Comparison of ENCODE assay signal across 23 cellular contexts in genomic region chr10:28982950-28983349, GRCh38.
DNase-seq lines count a peak whose midpoint lies in the region; ATAC-seq, FAIRE-seq and TF ChIP-seq lines count a peak whose summit lies in the region.
"Had no signal": no experiment of that assay in that cellular context is flagged by ENCODE, and none has a peak within 500 bp of the region (broad histone marks: within the 10 kb centered on the region; RNA-seq: fewer than 3 reads in every experiment).

No MANE protein-coding gene starts in this region.

- POLR2A ChIA-PET in A549 (lab: Yijun Ruan, JAX) (no interaction called here), IMR-90 (lab: Charles Lee; ENCODE audit: unreplicated experiment) (no interaction called here)

- H3K4me3 ChIP-seq in A549 (no peak overlapping the region), IMR-90 (ENCODE audit: insufficient read depth, low read depth, low read length) (no peak overlapping the region), trophoblast cell (ENCODE audit: low read depth, low read length) (no peak overlapping the region)
- H3K4me3 ChIP-seq: BLaER1 treated with 17β-estradiol and CSF1 and Interleukin-3, amounts not matched to agents 10 nM and 100 nM had no signal

- no peak overlapping the region for H2BK12ac ChIP-seq in trophoblast cell (ENCODE audit: low read length)

- TF ChIP-seq CTCF in A549 (IDR thresholded peaks at IDR 0.05), result no peak
- TF ChIP-seq CTCF in IMR-90 (conservative IDR thresholded peaks at IDR 0.05; ENCODE audit: low read depth, low read length), result no peak

- H3K4ac ChIP-seq in IMR-90 (ENCODE audit: low read depth, low read length) (no peak overlapping the region), trophoblast cell (ENCODE audit: low read depth, low read length) (no peak overlapping the region)

- peaks cover 8% of the 10 kb centered on the region for H3K9me1 ChIP-seq in IMR-90 (ENCODE audit: insufficient read depth, low read length)

- ATAC-seq in A549 (no peak), IMR-90 (ENCODE audit: low read depth) (no peak), left lobe of liver (peak; percentile 61), HG02885 (IDR thresholded peaks at IDR 0.05; ENCODE audit: poor library complexity, unreplicated experiment) (no peak), T-helper 17 cell (no peak)
- no peak for ATAC-seq in activated naive CD8-positive, alpha-beta T cell treated with anti-CD3 and anti-CD28 coated beads, Interleukin-2, amount 50 U/mL, for 24 hours
- ATAC-seq: CD8-positive, alpha-beta T cell had no signal

- H3K9me3 ChIP-seq in A549 (no peaks in the 10 kb centered on the region), IMR-90 (ENCODE audit: control insufficient read depth, insufficient read depth, low read length) (no peaks in the 10 kb centered on the region), trophoblast cell (ENCODE audit: insufficient read depth, low read depth, low read length) (no peaks in the 10 kb centered on the region), T-helper 17 cell (ENCODE audit: control insufficient read depth, low read length, poor library complexity, severe bottlenecking) (no peaks in the 10 kb centered on the region)
- H3K9me3 ChIP-seq: BLaER1 treated with 17β-estradiol and CSF1 and Interleukin-3, amounts not matched to agents 10 nM and 100 nM; Caco-2 had no signal

- no peaks in the 10 kb centered on the region for H4K20me1 ChIP-seq in IMR-90 (ENCODE audit: insufficient read depth, low read length)
- H4K20me1 ChIP-seq: BLaER1 treated with 17β-estradiol and CSF1 and Interleukin-3, amounts not matched to agents 10 nM and 100 nM had no signal

- H2BK15ac ChIP-seq in IMR-90 (ENCODE audit: low read depth, low read length), result no peak overlapping the region

- intact Hi-C loops in IMR-90 (cut with micrococcal nuclease), result no loop called here

- no peak for FAIRE-seq in A549 (lab: Jason Lieb, UNC)
- FAIRE-seq: A204.1, D721Med, G401.6, GM12891, GM19239 had no signal

- H3K23ac ChIP-seq in IMR-90 (ENCODE audit: low read depth, low read length) (no peak overlapping the region), trophoblast cell (ENCODE audit: low read length) (no peak overlapping the region)

- no peak overlapping the region for H2AK9ac ChIP-seq in IMR-90 (replicated peaks; ENCODE audit: low read depth, low read length, poor library complexity)

- H3K27me3 Mint-ChIP-seq in T-helper 17 cell, result peaks cover 17% of the 10 kb centered on the region
- H3K27me3 Mint-ChIP-seq in activated naive CD8-positive, alpha-beta T cell treated with anti-CD3 and anti-CD28 coated beads, Interleukin-2, amount 50 U/mL, for 24 hours, result peaks cover 5% of the 10 kb centered on the region
- H3K27me3 Mint-ChIP-seq: B cell had no signal

- no peak overlapping the region for H3K14ac ChIP-seq in IMR-90 (replicated peaks; ENCODE audit: low read depth, low read length)
- H3K14ac ChIP-seq in trophoblast cell (ENCODE audit: low read length), result no peak overlapping the region

- DNase-seq in A549 (ENCODE audit: low read depth in 1 of 2, low spot score in 1 of 2) (no peak), IMR-90 (no peak), left lobe of liver (ENCODE audit: low spot score) (no peak), trophoblast cell (no peak), T-helper 17 cell (no peak)
- no peak for DNase-seq in activated naive CD8-positive, alpha-beta T cell treated with anti-CD3 and anti-CD28 coated beads, Interleukin-2, amount 50 U/mL, for 24 hours
- DNase-seq: 8988T; AML-193; Caco-2; Calu3; CD4-positive, alpha-beta T cell; CD8-positive, alpha-beta T cell; DMS79 treated with DMSO at 0.1 percent for 48 hours; GF-D8 had no signal

- H3K27ac Mint-ChIP-seq in T-helper 17 cell, result no peak overlapping the region
- H3K27ac Mint-ChIP-seq in activated naive CD8-positive, alpha-beta T cell treated with anti-CD3 and anti-CD28 coated beads, Interleukin-2, amount 50 U/mL, for 24 hours, result no peak overlapping the region
- H3K27ac Mint-ChIP-seq: B cell; CD4-positive, alpha-beta T cell; CD8-positive, alpha-beta T cell had no signal

- no peak overlapping the region for H3K4me3 Mint-ChIP-seq in T-helper 17 cell
- H3K4me3 Mint-ChIP-seq in activated naive CD8-positive, alpha-beta T cell treated with anti-CD3 and anti-CD28 coated beads, Interleukin-2, amount 50 U/mL, for 24 hours, result no peak overlapping the region
- H3K4me3 Mint-ChIP-seq: B cell; CD4-positive, alpha-beta T cell; CD8-positive, alpha-beta T cell had no signal

- H2AK5ac ChIP-seq in IMR-90 (ENCODE audit: low read depth, low read length) (0 out of 2 replicates have a peak overlapping the region, but pooled peaks have one; percentile 24), trophoblast cell (ENCODE audit: low read length) (no peak overlapping the region)

- no peaks in the 10 kb centered on the region for H3K36me3 Mint-ChIP-seq in T-helper 17 cell (ENCODE audit: low read depth)
- no peaks in the 10 kb centered on the region for H3K36me3 Mint-ChIP-seq in activated naive CD8-positive, alpha-beta T cell treated with anti-CD3 and anti-CD28 coated beads, Interleukin-2, amount 50 U/mL, for 24 hours (ENCODE audit: low read depth)
- H3K36me3 Mint-ChIP-seq: CD8-positive, alpha-beta T cell had no signal

- H3K4me1 ChIP-seq in A549 (peaks cover 24% of the 10 kb centered on the region), IMR-90 (ENCODE audit: control insufficient read depth, insufficient read depth, low read length) (peaks cover 4% of the 10 kb centered on the region), trophoblast cell (ENCODE audit: control insufficient read depth in 1 of 2, insufficient read depth in 2 of 2, low read length in 2 of 2) (peaks cover 3 to 10% of the 10 kb centered on the region in 2 experiments)

- H2BK20ac ChIP-seq in IMR-90 (ENCODE audit: low read depth, low read length), result no peak overlapping the region

- H4K91ac ChIP-seq in IMR-90 (ENCODE audit: insufficient read depth, low read depth, low read length) (no peak overlapping the region), trophoblast cell (ENCODE audit: low read depth, low read length) (no peak overlapping the region)

- no peak for TF ChIP-seq RAD21 in A549 (conservative IDR thresholded peaks at IDR 0.05 in 1 of 2, IDR thresholded peaks at IDR 0.05 in 1 of 2)
- no peak for TF ChIP-seq RAD21 in IMR-90 (IDR thresholded peaks at IDR 0.05; ENCODE audit: low read length)

- H3K36me3 ChIP-seq in IMR-90 (ENCODE audit: control insufficient read depth, insufficient read depth, low read length), result no peaks in the 10 kb centered on the region
- H3K36me3 ChIP-seq in trophoblast cell (ENCODE audit: control insufficient read depth in 1 of 2, insufficient read depth in 2 of 2, low read length in 2 of 2), result no peaks in the 10 kb centered on the region
- H3K36me3 ChIP-seq: BLaER1 treated with 17β-estradiol and CSF1 and Interleukin-3, amounts not matched to agents 10 nM and 100 nM had no signal

- no peaks in the 10 kb centered on the region for H3K79me1 ChIP-seq in IMR-90 (ENCODE audit: low read depth in 1 of 2, low read length in 2 of 2)
- peaks cover 5% of the 10 kb centered on the region for H3K79me1 ChIP-seq in trophoblast cell (ENCODE audit: low read length)

- no peaks in the 10 kb centered on the region for H3K79me2 ChIP-seq in trophoblast cell (ENCODE audit: control insufficient read depth, insufficient read depth, low read length, poor library complexity)

- dilution Hi-C loops in IMR-90 (cut with HindIII; ENCODE audit: low sequenced_read_pairs, unreplicated experiment), result no loop called here

- H2BK120ac ChIP-seq in IMR-90 (ENCODE audit: low read depth, low read length) (no peak overlapping the region), trophoblast cell (ENCODE audit: insufficient read depth, low read length, poor library complexity) (no peak overlapping the region)

- TF ChIP-seq EP300 in A549 (IDR thresholded peaks at IDR 0.05), result no peak

- peaks cover 2% of the 10 kb centered on the region for H3K4me1 Mint-ChIP-seq in T-helper 17 cell
- no peaks in the 10 kb centered on the region for H3K4me1 Mint-ChIP-seq in activated naive CD8-positive, alpha-beta T cell treated with anti-CD3 and anti-CD28 coated beads, Interleukin-2, amount 50 U/mL, for 24 hours
- H3K4me1 Mint-ChIP-seq: B cell had no signal

- WGBS in A549 (ENCODE audit: missing lambda C conversion rate), result 89% methylated on average over 7 of the region's 7 CpGs
- WGBS in IMR-90 (ENCODE audit: extremely low coverage in 2 of 2, insufficient read length in 1 of 2), 2 experiments, result no CpG with 5 or more reads among the region's 7 CpGs
- no CpG with 5 or more reads among the region's 7 CpGs for WGBS in trophoblast cell (ENCODE audit: extremely low coverage, insufficient coverage, insufficient read length)

- no peak overlapping the region for H3K56ac ChIP-seq in IMR-90 (ENCODE audit: extremely low read depth, insufficient read depth, low read length)

- H3K27me3 ChIP-seq in IMR-90 (ENCODE audit: control insufficient read depth, insufficient read depth, low read length) (no peaks in the 10 kb centered on the region; the same call in 1 of the 2 replicates), trophoblast cell (ENCODE audit: insufficient read depth, low read length) (no peaks in the 10 kb centered on the region)
- H3K27me3 ChIP-seq: BLaER1 treated with 17β-estradiol and CSF1 and Interleukin-3, amounts not matched to agents 10 nM and 100 nM had no signal

- BruUV-seq in IMR-90 (replicated peaks; lab: Mats Ljungman, UMichigan), result no TSS peak

- H3K9ac ChIP-seq in IMR-90 (ENCODE audit: low read depth, low read length) (no peak overlapping the region), trophoblast cell (ENCODE audit: low read length) (no peak overlapping the region)
- H3K9ac ChIP-seq: BLaER1 treated with 17β-estradiol and CSF1 and Interleukin-3, amounts not matched to agents 10 nM and 100 nM had no signal

- no peak overlapping the region for H2BK5ac ChIP-seq in IMR-90 (ENCODE audit: low read depth, low read length, poor library complexity, severe bottlenecking)
- H2BK5ac ChIP-seq in trophoblast cell (ENCODE audit: low read depth, low read length, poor library complexity), result no peak overlapping the region

- H3K27ac ChIP-seq in A549 (peak overlapping the region; percentile 8 to 73; a peak in 3 of 6 replicates), IMR-90 (ENCODE audit: insufficient read depth, low read length) (no peak overlapping the region), trophoblast cell (ENCODE audit: low read depth, low read length) (no peak overlapping the region)
- H3K27ac ChIP-seq: C4-2B had no signal

- H3K18ac ChIP-seq in IMR-90 (ENCODE audit: low read depth, low read length) (no peak overlapping the region), trophoblast cell (ENCODE audit: low read length) (no peak overlapping the region)

- no peak overlapping the region for H4K12ac ChIP-seq in trophoblast cell (ENCODE audit: low read depth, low read length)

- H4K8ac ChIP-seq in IMR-90 (ENCODE audit: low read depth in 2 of 2, low read length in 2 of 2), result no peak overlapping the region
- no peak overlapping the region for H4K8ac ChIP-seq in trophoblast cell (ENCODE audit: low read depth, low read length)

- H3K4me2 ChIP-seq in A549 (no peak overlapping the region), IMR-90 (ENCODE audit: low read depth, low read length) (no peak overlapping the region), trophoblast cell (ENCODE audit: low read length) (no peak overlapping the region)

- no peak overlapping the region for H4K5ac ChIP-seq in IMR-90 (ENCODE audit: low read depth, low read length)

- CTCF ChIA-PET in A549 (lab: Yijun Ruan, JAX), result interaction anchor here (0.9 to 1.6 kb wide), 3 partner anchors 10 to 44 kb away, joined by 3 to 8 read pairs (median 4); no protein-coding TSS in a partner anchor
- CTCF ChIA-PET in IMR-90 (lab: Yijun Ruan, JAX), result no interaction called here

- TF ChIP-seq POLR2A in A549 (IDR thresholded peaks at IDR 0.05; ENCODE audit: low read length), result no peak
- TF ChIP-seq POLR2A in IMR-90 (IDR thresholded peaks at IDR 0.05; ENCODE audit: low read depth, low read length), result no peak

- H2AFZ ChIP-seq in IMR-90 (replicated peaks; ENCODE audit: low read length, poor library complexity) (no peak overlapping the region), trophoblast cell (ENCODE audit: insufficient read depth, low read length, poor library complexity) (peak overlapping the region; percentile 0)

- no peaks in the 10 kb centered on the region for H3K9me3 Mint-ChIP-seq in activated naive CD8-positive, alpha-beta T cell treated with anti-CD3 and anti-CD28 coated beads, Interleukin-2, amount 50 U/mL, for 24 hours
- H3K9me3 Mint-ChIP-seq: CD4-positive, alpha-beta T cell; CD8-positive, alpha-beta T cell had no signal

- in situ Hi-C loops in IMR-90 (cut with MboI; ENCODE audit: low sequenced_read_pairs), result loop anchor here (10.0 kb wide), 1 partner anchor 308 kb away; the partner anchor contains the start of gene BAMBI

Comparison
In these comparisons a context has a peak if more than half of its experiments do, and no peak if none do; other contexts are left out.
1. H3K27ac ChIP-seq: peak in A549 (2 of 2); none in IMR-90 (single experiment) and trophoblast cell (single experiment).